Comparison of ENCODE assay signal across 20 cellular contexts in the genomic region with DNA sequence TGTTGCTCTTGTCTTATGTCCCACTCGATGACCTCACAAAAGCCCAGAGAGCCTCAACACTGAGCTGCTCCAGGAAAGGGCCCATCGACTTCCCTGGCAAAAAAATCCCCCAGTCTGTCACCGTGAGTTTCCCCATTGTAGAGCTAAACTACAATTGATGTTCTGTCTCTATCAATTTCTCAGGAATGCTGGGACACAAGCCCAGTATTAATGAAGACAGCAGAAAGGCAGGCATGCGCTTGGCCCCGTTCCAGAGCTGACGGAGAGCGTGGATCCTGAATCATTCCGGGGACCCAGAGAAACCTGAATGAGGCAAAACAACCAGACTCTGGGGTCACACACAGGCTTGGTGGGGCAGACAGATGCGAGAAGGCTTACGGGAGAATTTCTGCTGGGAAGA.
"Had no signal": no experiment of that assay in that cellular context is flagged by ENCODE, and none has a peak within 500 bp of the region (broad histone marks: within the 10 kb centered on the region; RNA-seq: fewer than 3 reads in every experiment).

No MANE protein-coding gene starts in this region.

- H3K4me3 ChIP-seq: body of pancreas, dorsolateral prefrontal cortex, gastroesophageal sphincter, heart right ventricle, pancreas, right lobe of liver, stomach, upper lobe of left lung had no signal

- H3K4me3 Mint-ChIP-seq: activated B cell treated with CpG ODN at 0.5 μM for 24 hours; activated CD4-positive, alpha-beta memory T cell treated with anti-CD3 and anti-CD28 coated beads for 36 hours; activated naive CD8-positive, alpha-beta T cell treated with anti-CD3 and anti-CD28 coated beads for 36 hours; endodermal cell; natural killer cell had no signal

- H3K4me1 Mint-ChIP-seq: activated B cell treated with CpG ODN at 0.5 μM for 24 hours; activated naive CD8-positive, alpha-beta T cell treated with anti-CD3 and anti-CD28 coated beads for 36 hours; endodermal cell; natural killer cell had no signal

- DNase-seq: activated B cell treated with CpG ODN at 0.5 μM for 24 hours; activated CD4-positive, alpha-beta memory T cell treated with anti-CD3 and anti-CD28 coated beads for 36 hours; activated CD4-positive, alpha-beta T cell treated with anti-CD3 and anti-CD28 coated beads for 4 hours; activated naive CD8-positive, alpha-beta T cell treated with anti-CD3 and anti-CD28 coated beads for 36 hours; amniotic stem cell; caudate nucleus; dorsolateral prefrontal cortex; heart right ventricle; mesenchymal stem cell; natural killer cell; right lobe of liver; small intestine; stimulated activated CD4-positive, alpha-beta T cell treated with anti-CD3 and anti-CD28 coated beads, Interleukin-15, amount 100 ng/mL, for 24 hours; stimulated activated CD4-positive, alpha-beta T cell treated with anti-CD3 and anti-CD28 coated beads, Interleukin-2, amount 100 ng/mL, for 48 hours; stomach; upper lobe of left lung had no signal

- H3K36me3 Mint-ChIP-seq: activated CD4-positive, alpha-beta memory T cell treated with anti-CD3 and anti-CD28 coated beads for 36 hours; activated naive CD8-positive, alpha-beta T cell treated with anti-CD3 and anti-CD28 coated beads for 36 hours; natural killer cell had no signal

- H3K27ac Mint-ChIP-seq: activated B cell treated with CpG ODN at 0.5 μM for 24 hours; activated CD4-positive, alpha-beta memory T cell treated with anti-CD3 and anti-CD28 coated beads for 36 hours; activated naive CD8-positive, alpha-beta T cell treated with anti-CD3 and anti-CD28 coated beads for 36 hours; endodermal cell; natural killer cell had no signal

- ATAC-seq: body of pancreas, gastroesophageal sphincter, heart right ventricle, natural killer cell, right lobe of liver had no signal

- H3K9me3 Mint-ChIP-seq: activated B cell treated with CpG ODN at 0.5 μM for 24 hours; activated CD4-positive, alpha-beta memory T cell treated with anti-CD3 and anti-CD28 coated beads for 36 hours; activated naive CD8-positive, alpha-beta T cell treated with anti-CD3 and anti-CD28 coated beads for 36 hours; endodermal cell; natural killer cell had no signal
